ENCODE assay signal across 13 cellular contexts in genomic region chr20:45782890-45783289, GRCh38. TPM values are rescaled to one million over a fixed set of nuclear protein-coding genes. Genes with fewer than 3 reads are reported as not detected.
DNase-seq lines count a peak whose midpoint lies in the region; ATAC-seq, FAIRE-seq and TF ChIP-seq lines count a peak whose summit lies in the region.
"Had no signal": no experiment of that assay in that cellular context is flagged by ENCODE, and none has a peak within 500 bp of the region (broad histone marks: within the 10 kb centered on the region; RNA-seq: fewer than 3 reads in every experiment).

No MANE protein-coding gene starts in this region.

- H3K27me3 Mint-ChIP-seq in HFFc6 (ENCODE audit: insufficient read depth): peaks cover 4% of the 10 kb centered on the region
- H3K27me3 Mint-ChIP-seq in T-helper 17 cell: peaks cover 7% of the 10 kb centered on the region

- peaks cover 55% of the 10 kb centered on the region for H3K4me1 Mint-ChIP-seq in HFFc6 (ENCODE audit: low read depth)
- peaks cover 7% of the 10 kb centered on the region for H3K4me1 Mint-ChIP-seq in T-helper 17 cell

- peaks cover 36% of the 10 kb centered on the region for H3K4me1 ChIP-seq in mucosa of descending colon (ENCODE audit: low read depth)

- no peaks in the 10 kb centered on the region for H3K9me3 Mint-ChIP-seq in HFFc6
- H3K9me3 Mint-ChIP-seq: activated B cell treated with CpG ODN at 0.5 μM for 24 hours had no signal

- peak overlapping the region; percentile 32 for H3K27ac Mint-ChIP-seq in HFFc6
- H3K27ac Mint-ChIP-seq in T-helper 17 cell: peak overlapping the region; percentile 59
- H3K27ac Mint-ChIP-seq: activated B cell treated with CpG ODN at 0.5 μM for 24 hours had no signal

- TF ChIP-seq POLR2A in GM12891 (IDR thresholded peaks at IDR 0.05; ENCODE audit: low read depth, low read length): no peak

- H3K36me3 ChIP-seq in mucosa of descending colon (ENCODE audit: low read depth): no peaks in the 10 kb centered on the region
- H3K36me3 ChIP-seq: ascending aorta had no signal

- peak overlapping the region; percentile 24 for H3K4me3 Mint-ChIP-seq in HFFc6
- no peak overlapping the region for H3K4me3 Mint-ChIP-seq in T-helper 17 cell
- H3K4me3 Mint-ChIP-seq: activated B cell treated with CpG ODN at 0.5 μM for 24 hours had no signal

- H3K36me3 Mint-ChIP-seq in HFFc6 (ENCODE audit: low read depth) (no peaks in the 10 kb centered on the region), T-helper 17 cell (ENCODE audit: low read depth) (peaks cover 2% of the 10 kb centered on the region)

- no peak overlapping the region for H3K4me3 ChIP-seq in mucosa of descending colon
- H3K4me3 ChIP-seq: ascending aorta had no signal

- ATAC-seq in T-helper 17 cell: peak; percentile 40
- ATAC-seq in mucosa of descending colon: peak; percentile 12
- ATAC-seq in HG02588 (IDR thresholded peaks at IDR 0.05; ENCODE audit: unreplicated experiment): no peak

- no peak for DNase-seq in HFFc6
- DNase-seq in T-helper 17 cell: no peak
- no peak for DNase-seq in mucosa of descending colon
- no peak for DNase-seq in GM12891 (ENCODE audit: insufficient read length, low spot score)
- no peak for DNase-seq in NOMO-1 treated with dmso at 0.1 percent for 144 hours (lab: John Stamatoyannopoulos, UW; ENCODE audit: unreplicated experiment)
- DNase-seq: activated B cell treated with CpG ODN at 0.5 μM for 24 hours; left colon; NCI-H1417 treated with DMSO at 0.1 percent for 48 hours; stimulated activated CD4-positive, alpha-beta T cell treated with anti-CD3 and anti-CD28 coated beads, Interleukin-2, amount 100 ng/mL, for 48 hours had no signal

- intact Hi-C loops in mucosa of descending colon (cut with DNase I, micrococcal nuclease): no loop called here

- H3K9me3 ChIP-seq in T-helper 17 cell (ENCODE audit: control insufficient read depth, low read length, poor library complexity, severe bottlenecking): no peaks in the 10 kb centered on the region
- no peaks in the 10 kb centered on the region for H3K9me3 ChIP-seq in mucosa of descending colon
- H3K9me3 ChIP-seq: ascending aorta had no signal

- no peak for FAIRE-seq in GM12891 (lab: Jason Lieb, UNC)
- FAIRE-seq: G401.6 had no signal

- TF ChIP-seq CTCF in HFFc6 (IDR thresholded peaks at IDR 0.05): no peak
- TF ChIP-seq CTCF in mucosa of descending colon (IDR thresholded peaks at IDR 0.05): no peak

TF ChIP-seq in GM12891, 5 proteins besides CTCF, POLR2A, EP300 and RAD21:
- TF ChIP-seq PAX5 (IDR thresholded peaks at IDR 0.05; ENCODE audit: insufficient read depth, low read length, severe bottlenecking) (no peak), SPI1 (IDR thresholded peaks at IDR 0.05; ENCODE audit: low read depth, low read length) (no peak), POU2F2 (IDR thresholded peaks at IDR 0.05; ENCODE audit: low read depth, low read length) (no peak), POLR2AphosphoS5 (IDR thresholded peaks at IDR 0.05; ENCODE audit: low read depth, low read length) (no peak), TAF1 (IDR thresholded peaks at IDR 0.05; ENCODE audit: low read depth, low read length) (no peak)

RNA-seq across cellular contexts. Expression of gene WFDC3, which starts 8.8 kb away (rescaled TPM):
- under 1 TPM in 1 of 6 experiments, not detected in 5; 0.43 TPM for total RNA-seq in HFFc6 (2021; fragmentation: NEBNext Ultra II Directional; extraction: Animal tissue kit (Norgen Biotek cat#: 25700))
- total RNA-seq in T-helper 17 cell (under 1 TPM in 1 of 2 donors, not detected in 1; 0.70 TPM), mucosa of descending colon (1 to 10 TPM; 3.2 to 7.9 (median 5.1) TPM)
- polyA plus RNA-seq in GM12891 (2012; ENCODE audit: low read depth, missing spikeins): not detected
- total RNA-seq: activated B cell treated with CpG ODN at 0.5 μM for 24 hours, ascending aorta, osteoblast had no signal

RNA-seq across cellular contexts. Expression of gene DNTTIP1, which starts 8.9 kb away (rescaled TPM):
- total RNA-seq in HFFc6 (2021; fragmentation: NEBNext Ultra II Directional; extraction: Animal tissue kit (Norgen Biotek cat#: 25700)): 10 to 100 TPM; 23.2 to 27.1 (median 25.8) TPM
- total RNA-seq in T-helper 17 cell: 10 to 100 TPM; 10.4 to 14.1 TPM
- total RNA-seq in mucosa of descending colon: 10 to 100 TPM; 32.7 to 59.5 (median 36.3) TPM
- polyA plus RNA-seq in GM12891 (2012; ENCODE audit: low read depth, missing spikeins): 19.2 TPM

RNA-seq across cellular contexts. Expression of gene UBE2C, which starts 29.6 kb away (rescaled TPM):
- total RNA-seq in HFFc6 (2021; fragmentation: NEBNext Ultra II Directional; extraction: Animal tissue kit (Norgen Biotek cat#: 25700)): 100 to 1,000 TPM in 1 of 6 experiments, 10 to 100 TPM in 5; 42.6 to 101 (median 91.3) TPM
- total RNA-seq in T-helper 17 cell (1 to 10 TPM in 1 of 2 donors, not detected in 1; 1.4 TPM), mucosa of descending colon (10 to 100 TPM in 1 of 3 donors, 1 to 10 TPM in 2; 4.7 to 41.1 (median 8.7) TPM)
- polyA plus RNA-seq in GM12891 (2012; ENCODE audit: low read depth, missing spikeins): 104 TPM
- total RNA-seq: ascending aorta had no signal

RNA-seq across cellular contexts. Expression of gene TNNC2, which starts 44.2 kb away (rescaled TPM):
- not detected for total RNA-seq in HFFc6 (2021; fragmentation: NEBNext Ultra II Directional; extraction: Animal tissue kit (Norgen Biotek cat#: 25700))
- total RNA-seq in T-helper 17 cell: 1 to 10 TPM in 1 of 2 donors, under 1 TPM in 1; 0.99 to 5.5 TPM
- total RNA-seq in mucosa of descending colon: 1 to 10 TPM; 2.1 to 5.4 (median 3.1) TPM
- 0.58 TPM for polyA plus RNA-seq in GM12891 (2012; ENCODE audit: low read depth, missing spikeins)
- total RNA-seq: activated B cell treated with CpG ODN at 0.5 μM for 24 hours, ascending aorta had no signal

RNA-seq across cellular contexts. Expression of gene SNX21, which starts 50.7 kb away (rescaled TPM):
- total RNA-seq in HFFc6 (2021; fragmentation: NEBNext Ultra II Directional; extraction: Animal tissue kit (Norgen Biotek cat#: 25700)): 10 to 100 TPM; 21.9 to 25.1 (median 22.7) TPM
- 1 to 10 TPM; 1.9 to 3.1 TPM for total RNA-seq in T-helper 17 cell
- 10 to 100 TPM; 13.8 to 31.5 (median 14.0) TPM for total RNA-seq in mucosa of descending colon
- polyA plus RNA-seq in GM12891 (2012; ENCODE audit: low read depth, missing spikeins): 1.4 TPM
